Comparison of ENCODE assay signal across 2 cellular contexts in the genomic region with DNA sequence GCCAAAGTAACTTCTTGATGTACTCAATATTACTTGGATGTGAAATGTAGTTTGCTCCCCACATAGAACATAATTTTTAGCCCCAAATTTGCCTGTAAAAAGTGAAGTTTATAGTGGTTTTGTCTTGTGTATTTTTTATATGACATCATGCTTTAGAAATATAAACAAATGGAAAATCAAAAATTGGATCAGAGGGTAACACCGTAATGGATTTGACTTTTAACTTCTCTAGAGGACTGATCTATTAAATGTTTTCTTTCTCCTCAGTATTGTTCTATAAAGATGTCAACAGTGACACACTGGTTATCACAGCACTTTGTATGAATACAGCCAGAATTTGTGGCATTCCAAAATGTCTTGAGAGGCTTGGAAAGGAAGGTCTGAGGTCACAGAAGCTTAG.
TF ChIP-seq lines count a peak whose summit lies in the region.

No MANE protein-coding gene starts in this region.

TF ChIP-seq in SK-N-SH, 30 proteins besides CTCF, POLR2A, EP300 and RAD21 (continued from another document):
- TF ChIP-seq, protein P1, sequence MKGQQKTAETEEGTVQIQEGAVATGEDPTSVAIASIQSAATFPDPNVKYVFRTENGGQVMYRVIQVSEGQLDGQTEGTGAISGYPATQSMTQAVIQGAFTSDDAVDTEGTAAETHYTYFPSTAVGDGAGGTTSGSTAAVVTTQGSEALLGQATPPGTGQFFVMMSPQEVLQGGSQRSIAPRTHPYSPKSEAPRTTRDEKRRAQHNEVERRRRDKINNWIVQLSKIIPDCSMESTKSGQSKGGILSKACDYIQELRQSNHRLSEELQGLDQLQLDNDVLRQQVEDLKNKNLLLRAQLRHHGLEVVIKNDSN (IDR thresholded peaks at IDR 0.05; ENCODE audit: borderline replicate concordance, low read depth) = no peak
- TF ChIP-seq YY1 (IDR thresholded peaks at IDR 0.05; ENCODE audit: low read depth) (no peak), MEF2A (IDR thresholded peaks at IDR 0.05; ENCODE audit: borderline replicate concordance, low read depth) (no peak), FOXM1 (IDR thresholded peaks at IDR 0.05; ENCODE audit: low read depth) (no peak), NFIC (IDR thresholded peaks at IDR 0.05; ENCODE audit: borderline replicate concordance) (no peak), SMC3 (IDR thresholded peaks at IDR 0.05; ENCODE audit: low read depth, low read length) (no peak), CHD2 (IDR thresholded peaks at IDR 0.05; ENCODE audit: low read length, partially characterized antibody) (no peak), RXRA (IDR thresholded peaks at IDR 0.05; ENCODE audit: borderline replicate concordance, low read depth) (no peak), RFX5 (IDR thresholded peaks at IDR 0.05; ENCODE audit: low read length) (no peak), RCOR1 (IDR thresholded peaks at IDR 0.05; ENCODE audit: low read length) (no peak)
- TF ChIP-seq, protein P2, sequence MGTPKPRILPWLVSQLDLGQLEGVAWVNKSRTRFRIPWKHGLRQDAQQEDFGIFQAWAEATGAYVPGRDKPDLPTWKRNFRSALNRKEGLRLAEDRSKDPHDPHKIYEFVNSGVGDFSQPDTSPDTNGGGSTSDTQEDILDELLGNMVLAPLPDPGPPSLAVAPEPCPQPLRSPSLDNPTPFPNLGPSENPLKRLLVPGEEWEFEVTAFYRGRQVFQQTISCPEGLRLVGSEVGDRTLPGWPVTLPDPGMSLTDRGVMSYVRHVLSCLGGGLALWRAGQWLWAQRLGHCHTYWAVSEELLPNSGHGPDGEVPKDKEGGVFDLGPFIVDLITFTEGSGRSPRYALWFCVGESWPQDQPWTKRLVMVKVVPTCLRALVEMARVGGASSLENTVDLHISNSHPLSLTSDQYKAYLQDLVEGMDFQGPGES (IDR thresholded peaks at IDR 0.05; ENCODE audit: low read depth, low read length) = no peak
- TF ChIP-seq, protein P3, sequence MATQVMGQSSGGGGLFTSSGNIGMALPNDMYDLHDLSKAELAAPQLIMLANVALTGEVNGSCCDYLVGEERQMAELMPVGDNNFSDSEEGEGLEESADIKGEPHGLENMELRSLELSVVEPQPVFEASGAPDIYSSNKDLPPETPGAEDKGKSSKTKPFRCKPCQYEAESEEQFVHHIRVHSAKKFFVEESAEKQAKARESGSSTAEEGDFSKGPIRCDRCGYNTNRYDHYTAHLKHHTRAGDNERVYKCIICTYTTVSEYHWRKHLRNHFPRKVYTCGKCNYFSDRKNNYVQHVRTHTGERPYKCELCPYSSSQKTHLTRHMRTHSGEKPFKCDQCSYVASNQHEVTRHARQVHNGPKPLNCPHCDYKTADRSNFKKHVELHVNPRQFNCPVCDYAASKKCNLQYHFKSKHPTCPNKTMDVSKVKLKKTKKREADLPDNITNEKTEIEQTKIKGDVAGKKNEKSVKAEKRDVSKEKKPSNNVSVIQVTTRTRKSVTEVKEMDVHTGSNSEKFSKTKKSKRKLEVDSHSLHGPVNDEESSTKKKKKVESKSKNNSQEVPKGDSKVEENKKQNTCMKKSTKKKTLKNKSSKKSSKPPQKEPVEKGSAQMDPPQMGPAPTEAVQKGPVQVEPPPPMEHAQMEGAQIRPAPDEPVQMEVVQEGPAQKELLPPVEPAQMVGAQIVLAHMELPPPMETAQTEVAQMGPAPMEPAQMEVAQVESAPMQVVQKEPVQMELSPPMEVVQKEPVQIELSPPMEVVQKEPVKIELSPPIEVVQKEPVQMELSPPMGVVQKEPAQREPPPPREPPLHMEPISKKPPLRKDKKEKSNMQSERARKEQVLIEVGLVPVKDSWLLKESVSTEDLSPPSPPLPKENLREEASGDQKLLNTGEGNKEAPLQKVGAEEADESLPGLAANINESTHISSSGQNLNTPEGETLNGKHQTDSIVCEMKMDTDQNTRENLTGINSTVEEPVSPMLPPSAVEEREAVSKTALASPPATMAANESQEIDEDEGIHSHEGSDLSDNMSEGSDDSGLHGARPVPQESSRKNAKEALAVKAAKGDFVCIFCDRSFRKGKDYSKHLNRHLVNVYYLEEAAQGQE (IDR thresholded peaks at IDR 0.05; ENCODE audit: low read depth, low read length) = no peak
- TF ChIP-seq, protein P4, sequence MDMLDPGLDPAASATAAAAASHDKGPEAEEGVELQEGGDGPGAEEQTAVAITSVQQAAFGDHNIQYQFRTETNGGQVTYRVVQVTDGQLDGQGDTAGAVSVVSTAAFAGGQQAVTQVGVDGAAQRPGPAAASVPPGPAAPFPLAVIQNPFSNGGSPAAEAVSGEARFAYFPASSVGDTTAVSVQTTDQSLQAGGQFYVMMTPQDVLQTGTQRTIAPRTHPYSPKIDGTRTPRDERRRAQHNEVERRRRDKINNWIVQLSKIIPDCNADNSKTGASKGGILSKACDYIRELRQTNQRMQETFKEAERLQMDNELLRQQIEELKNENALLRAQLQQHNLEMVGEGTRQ (IDR thresholded peaks at IDR 0.05; ENCODE audit: borderline replicate concordance, low read depth, low read length) = no peak

TF ChIP-seq in SK-N-SH treated with all-trans-retinoic acid at 6 μM for 48 hours, 23 proteins besides CTCF, POLR2A, EP300 and RAD21 (continued from another document):
- TF ChIP-seq, protein P5, sequence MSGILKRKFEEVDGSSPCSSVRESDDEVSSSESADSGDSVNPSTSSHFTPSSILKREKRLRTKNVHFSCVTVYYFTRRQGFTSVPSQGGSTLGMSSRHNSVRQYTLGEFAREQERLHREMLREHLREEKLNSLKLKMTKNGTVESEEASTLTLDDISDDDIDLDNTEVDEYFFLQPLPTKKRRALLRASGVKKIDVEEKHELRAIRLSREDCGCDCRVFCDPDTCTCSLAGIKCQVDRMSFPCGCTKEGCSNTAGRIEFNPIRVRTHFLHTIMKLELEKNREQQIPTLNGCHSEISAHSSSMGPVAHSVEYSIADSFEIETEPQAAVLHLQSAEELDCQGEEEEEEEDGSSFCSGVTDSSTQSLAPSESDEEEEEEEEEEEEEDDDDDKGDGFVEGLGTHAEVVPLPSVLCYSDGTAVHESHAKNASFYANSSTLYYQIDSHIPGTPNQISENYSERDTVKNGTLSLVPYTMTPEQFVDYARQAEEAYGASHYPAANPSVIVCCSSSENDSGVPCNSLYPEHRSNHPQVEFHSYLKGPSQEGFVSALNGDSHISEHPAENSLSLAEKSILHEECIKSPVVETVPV (CRISPR knock-in tag; IDR thresholded peaks at IDR 0.05) = no peak
- TF ChIP-seq, protein P6, sequence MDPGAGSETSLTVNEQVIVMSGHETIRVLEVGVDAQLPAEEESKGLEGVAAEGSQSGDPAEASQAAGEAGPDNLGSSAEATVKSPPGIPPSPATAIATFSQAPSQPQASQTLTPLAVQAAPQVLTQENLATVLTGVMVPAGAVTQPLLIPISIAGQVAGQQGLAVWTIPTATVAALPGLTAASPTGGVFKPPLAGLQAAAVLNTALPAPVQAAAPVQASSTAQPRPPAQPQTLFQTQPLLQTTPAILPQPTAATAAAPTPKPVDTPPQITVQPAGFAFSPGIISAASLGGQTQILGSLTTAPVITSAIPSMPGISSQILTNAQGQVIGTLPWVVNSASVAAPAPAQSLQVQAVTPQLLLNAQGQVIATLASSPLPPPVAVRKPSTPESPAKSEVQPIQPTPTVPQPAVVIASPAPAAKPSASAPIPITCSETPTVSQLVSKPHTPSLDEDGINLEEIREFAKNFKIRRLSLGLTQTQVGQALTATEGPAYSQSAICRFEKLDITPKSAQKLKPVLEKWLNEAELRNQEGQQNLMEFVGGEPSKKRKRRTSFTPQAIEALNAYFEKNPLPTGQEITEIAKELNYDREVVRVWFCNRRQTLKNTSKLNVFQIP (CRISPR knock-in tag; IDR thresholded peaks at IDR 0.05; ENCODE audit: borderline replicate concordance, low read depth) = no peak
- no peak for TF ChIP-seq PPARA (CRISPR knock-in tag; IDR thresholded peaks at IDR 0.05; ENCODE audit: borderline replicate concordance)
